In the genomic region with DNA sequence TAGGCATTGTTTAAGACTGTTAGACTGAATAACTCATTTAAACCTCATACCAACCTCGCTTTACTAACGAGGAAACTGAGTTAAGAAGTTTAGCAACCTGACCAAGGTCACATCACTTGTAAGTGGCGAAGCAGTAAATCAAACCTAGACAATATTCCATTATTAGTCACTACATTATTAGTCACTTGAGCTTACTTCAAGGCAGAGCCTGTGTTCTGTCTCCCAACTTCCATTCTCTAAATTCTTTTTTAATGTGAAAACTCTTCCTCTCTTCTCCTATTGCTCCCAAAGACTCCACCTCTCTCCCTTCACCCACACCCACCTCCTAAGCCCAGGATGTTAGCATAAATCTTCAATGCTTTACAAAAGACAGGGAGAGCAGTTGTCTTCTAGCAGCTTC, we compare ENCODE assay signal across 18 cellular contexts.
DNase-seq lines count a peak whose midpoint lies in the region; ATAC-seq, FAIRE-seq and TF ChIP-seq lines count a peak whose summit lies in the region.
"Had no signal": no experiment of that assay in that cellular context is flagged by ENCODE, and none has a peak within 500 bp of the region (broad histone marks: within the 10 kb centered on the region; RNA-seq: fewer than 3 reads in every experiment).

No MANE protein-coding gene starts in this region.

- TF ChIP-seq EP300 in esophagus muscularis mucosa (IDR thresholded peaks at IDR 0.05), result no peak

- H3K9me3 ChIP-seq in body of pancreas (no peaks in the 10 kb centered on the region), esophagus muscularis mucosa (no peaks in the 10 kb centered on the region)
- H3K9me3 ChIP-seq: BLaER1 treated with 17β-estradiol and CSF1 and Interleukin-3, amounts not matched to agents 10 nM and 100 nM had no signal

- no peaks in the 10 kb centered on the region for H3K36me3 ChIP-seq in bronchial epithelial cell (ENCODE audit: control insufficient read depth, insufficient read depth, low read length)
- H3K36me3 ChIP-seq in body of pancreas (replicated peaks in 1 of 2; ENCODE audit: insufficient read depth in 1 of 2, low read depth in 2 of 2), result no peaks in the 10 kb centered on the region
- H3K36me3 ChIP-seq in esophagus muscularis mucosa, result no peaks in the 10 kb centered on the region
- H3K36me3 ChIP-seq: BLaER1 treated with 17β-estradiol and CSF1 and Interleukin-3, amounts not matched to agents 10 nM and 100 nM had no signal

- no peak for FAIRE-seq in bronchial epithelial cell (lab: Jason Lieb, UNC)
- FAIRE-seq: GM18507, RCC 7860 had no signal

- DNase-seq in EH (ENCODE audit: low read depth) (peak; percentile 80), M059J (ENCODE audit: low read depth) (peak; percentile 66), bronchial epithelial cell (ENCODE audit: low read depth) (peak; percentile 68), omental fat pad (ENCODE audit: low spot score) (no peak), body of pancreas (no peak), esophagus muscularis mucosa (ENCODE audit: extremely low spot score) (no peak)
- DNase-seq: Karpas-422, NCI-H1417 treated with DMSO at 0.1 percent for 48 hours, NCI-H2029 treated with DMSO at 0.1 percent for 48 hours, NCI-H524, SIG-M5, SW 1271 had no signal

- H3K27ac ChIP-seq in body of pancreas (no peak overlapping the region), esophagus muscularis mucosa (replicated peaks in 1 of 4) (no peak overlapping the region)
- H3K27ac ChIP-seq: BLaER1 treated with 17β-estradiol and CSF1 and Interleukin-3, amounts not matched to agents 10 nM and 100 nM had no signal

- H3K27me3 ChIP-seq in bronchial epithelial cell (ENCODE audit: control insufficient read depth, insufficient read depth, low read length) (no peaks in the 10 kb centered on the region), body of pancreas (no peaks in the 10 kb centered on the region), esophagus muscularis mucosa (no peaks in the 10 kb centered on the region)
- H3K27me3 ChIP-seq: BLaER1 treated with 17β-estradiol and CSF1 and Interleukin-3, amounts not matched to agents 10 nM and 100 nM had no signal

- no peaks in the 10 kb centered on the region for H3K4me1 ChIP-seq in body of pancreas
- H3K4me1 ChIP-seq in esophagus muscularis mucosa, result peaks cover 0 to 20% (median 12%) of the 10 kb centered on the region in 4 donors
- H3K4me1 ChIP-seq: BLaER1 treated with 17β-estradiol and CSF1 and Interleukin-3, amounts not matched to agents 10 nM and 100 nM had no signal

- H3K4me3 ChIP-seq in bronchial epithelial cell (ENCODE audit: low read depth, low read length) (no peak overlapping the region), body of pancreas (no peak overlapping the region), esophagus muscularis mucosa (no peak overlapping the region)
- H3K4me3 ChIP-seq: BLaER1 treated with 17β-estradiol and CSF1 and Interleukin-3, amounts not matched to agents 10 nM and 100 nM had no signal

- TF ChIP-seq POLR2A in body of pancreas (IDR thresholded peaks at IDR 0.05) (no peak), esophagus muscularis mucosa (IDR thresholded peaks at IDR 0.05; ENCODE audit: low read depth) (no peak)

- WGBS in body of pancreas, 2 donors, result 52 to 53% methylated on average over 3 of the region's 3 CpGs
- 76% methylated on average over 3 of the region's 3 CpGs for whole genome bisulfite sequencing in esophagus muscularis mucosa

- TF ChIP-seq CTCF in bronchial epithelial cell (IDR thresholded peaks at IDR 0.05; ENCODE audit: insufficient read depth, low read length, severe bottlenecking), result no peak
- no peak for TF ChIP-seq CTCF in omental fat pad (IDR thresholded peaks at IDR 0.05)
- TF ChIP-seq CTCF in body of pancreas (IDR thresholded peaks at IDR 0.05), result no peak
- TF ChIP-seq CTCF in esophagus muscularis mucosa (IDR thresholded peaks at IDR 0.05), result no peak

- ATAC-seq in omental fat pad (ENCODE audit: low FRiP score) (peak; percentile 39), body of pancreas (no peak), HG02571 (IDR thresholded peaks at IDR 0.05; ENCODE audit: unreplicated experiment) (no peak), HG03432 (IDR thresholded peaks at IDR 0.05; ENCODE audit: unreplicated experiment) (no peak)
- ATAC-seq: HCT116 had no signal

- intact Hi-C loops in body of pancreas (cut with DNase I), result no loop called here
- intact Hi-C loops in esophagus muscularis mucosa (cut with DNase I), result no loop called here

Comparison
In these comparisons a context has a peak if more than half of its experiments do, and no peak if none do; other contexts are left out.
1. DNase-seq: peak in EH (single experiment), M059J (single experiment) and bronchial epithelial cell (single experiment); none in omental fat pad (single experiment), body of pancreas (0 of 4) and esophagus muscularis mucosa (single experiment).